ENCODE assay signal across 8 cellular contexts in genomic region chr11:128904872-128905344, GRCh38. TPM values are rescaled to one million over a fixed set of nuclear protein-coding genes. Genes with fewer than 3 reads are reported as not detected.
A peak's percentile ranks its signal among the peaks of the same experiment; 100 is the strongest.
DNase-seq lines count a peak whose midpoint lies in the region; ATAC-seq, FAIRE-seq and TF ChIP-seq lines count a peak whose summit lies in the region.

No MANE protein-coding gene starts in this region.

- TF ChIP-seq CTCF in Panc1 (IDR thresholded peaks at IDR 0.05) (no peak), pancreas (IDR thresholded peaks at IDR 0.05) (no peak), OCI-LY7 (conservative IDR thresholded peaks at IDR 0.05; ENCODE audit: low read length) (no peak)

- peak overlapping the region; percentile 80 for H3K27ac ChIP-seq in Panc1 (ENCODE audit: low read length)
- H3K27ac ChIP-seq in esophagus (ENCODE audit: low read depth in 2 of 2, low read length in 1 of 2): no peak overlapping the region
- peak overlapping the region; percentile 59 to 87 (median 68) for H3K27ac ChIP-seq in pancreas
- H3K27ac ChIP-seq in OCI-LY7 (ENCODE audit: low read depth, low read length, poor library complexity, severe bottlenecking): no peak overlapping the region

- H4K20me1 ChIP-seq in OCI-LY7 (ENCODE audit: insufficient read depth, low read length): no peaks in the 10 kb centered on the region

- peaks cover 53% of the 10 kb centered on the region for H3K27me3 Mint-ChIP-seq in activated CD8-positive, alpha-beta memory T cell treated with anti-CD3 and anti-CD28 coated beads, Interleukin-2, amount 10 ng/mL, durations not matched to agents 7 days and 5 days

- WGBS in esophagus, 2 donors: 3 to 4% methylated on average over 15 to 20 of the region's 20 CpGs
- 4 to 5% methylated on average over 20 of the region's 20 CpGs for WGBS in pancreas, 2 donors

- no peaks in the 10 kb centered on the region for H3K9me2 ChIP-seq in OCI-LY7 (ENCODE audit: insufficient read depth, low read length)

- H3K4me1 ChIP-seq in Panc1 (ENCODE audit: control insufficient read depth, insufficient read depth, low read length) (peaks cover 23% of the 10 kb centered on the region), esophagus (ENCODE audit: control insufficient read depth in 2 of 2, insufficient read depth in 2 of 2, low read length in 1 of 2) (peaks cover 0 to 7% of the 10 kb centered on the region in 2 donors), pancreas (peaks cover 0 to 39% (median 25%) of the 10 kb centered on the region in 3 donors), OCI-LY7 (ENCODE audit: insufficient read depth, low read length, poor library complexity, severe bottlenecking) (no peaks in the 10 kb centered on the region)

- H3K4me3 ChIP-seq in Panc1 (ENCODE audit: low read depth in 2 of 2, low read length in 2 of 2): peak overlapping the region; percentile 50 to 64
- H3K4me3 ChIP-seq in esophagus (ENCODE audit: low read depth in 1 of 2, low read length in 2 of 2): peak overlapping the region; percentile 43 to 51
- H3K4me3 ChIP-seq in pancreas: peak overlapping the region; percentile 14 to 63 (median 44)
- H3K4me3 ChIP-seq in OCI-LY7 (ENCODE audit: low read depth, low read length, poor library complexity, severe bottlenecking): no peak overlapping the region

- no peak overlapping the region for H2AFZ ChIP-seq in OCI-LY7 (ENCODE audit: low read length)

- no peak overlapping the region for H3K4me3 Mint-ChIP-seq in activated CD8-positive, alpha-beta memory T cell treated with anti-CD3 and anti-CD28 coated beads, Interleukin-2, amount 10 ng/mL, durations not matched to agents 7 days and 5 days

- no peaks in the 10 kb centered on the region for H3K36me3 Mint-ChIP-seq in activated CD8-positive, alpha-beta memory T cell treated with anti-CD3 and anti-CD28 coated beads, Interleukin-2, amount 10 ng/mL, durations not matched to agents 7 days and 5 days

- no peaks in the 10 kb centered on the region for H3K36me3 ChIP-seq in Panc1 (ENCODE audit: control insufficient read depth, insufficient read depth, low read length)
- H3K36me3 ChIP-seq in esophagus (ENCODE audit: control insufficient read depth in 2 of 2, insufficient read depth in 2 of 2, low read length in 1 of 2): peaks cover 0 to 2% of the 10 kb centered on the region in 2 donors
- H3K36me3 ChIP-seq in pancreas: no peaks in the 10 kb centered on the region
- H3K36me3 ChIP-seq in OCI-LY7 (ENCODE audit: insufficient read depth, low read length): no peaks in the 10 kb centered on the region

- DNase-seq in activated CD8-positive, alpha-beta memory T cell treated with anti-CD3 and anti-CD28 coated beads, Interleukin-2, amount 10 ng/mL, durations not matched to agents 7 days and 5 days: no peak
- DNase-seq in activated CD8-positive, alpha-beta memory T cell treated with anti-CD3 and anti-CD28 coated beads, Interleukin-2, amount 50 U/mL, for 4 hours: no peak
- no peak for DNase-seq in Panc1 (ENCODE audit: low read depth, low spot score)
- DNase-seq in pancreas: peak in 5 of 6 donors; percentile 33 to 80 (median 58)
- DNase-seq in OCI-LY7 (ENCODE audit: low spot score): no peak
- DNase-seq in HK-2 (ENCODE audit: unreplicated experiment): no peak

- H3K27ac Mint-ChIP-seq in activated CD8-positive, alpha-beta memory T cell treated with anti-CD3 and anti-CD28 coated beads, Interleukin-2, amount 10 ng/mL, durations not matched to agents 7 days and 5 days: no peak overlapping the region

- no peaks in the 10 kb centered on the region for H3K9me3 ChIP-seq in Panc1 (ENCODE audit: control insufficient read depth, insufficient read depth, low read depth, low read length)
- no peaks in the 10 kb centered on the region for H3K9me3 ChIP-seq in esophagus (ENCODE audit: control insufficient read depth in 2 of 2, insufficient read depth in 1 of 2, low read depth in 1 of 2, low read length in 1 of 2)
- no peaks in the 10 kb centered on the region for H3K9me3 ChIP-seq in pancreas
- no peaks in the 10 kb centered on the region for H3K9me3 ChIP-seq in OCI-LY7 (ENCODE audit: low read length)

- no peak for FAIRE-seq in pancreas (lab: Jason Lieb, UNC)

- peak; percentile 21 for ATAC-seq in activated CD8-positive, alpha-beta memory T cell treated with anti-CD3 and anti-CD28 coated beads, Interleukin-2, amount 10 ng/mL, durations not matched to agents 7 days and 5 days
- ATAC-seq in HG02938 (IDR thresholded peaks at IDR 0.05; ENCODE audit: unreplicated experiment) (peak; percentile 34), Panc1 (peak; percentile 79), pancreas (peak; percentile 53 to 64 (median 62))

- no peaks in the 10 kb centered on the region for H3K9me3 Mint-ChIP-seq in activated CD8-positive, alpha-beta memory T cell treated with anti-CD3 and anti-CD28 coated beads, Interleukin-2, amount 10 ng/mL, durations not matched to agents 7 days and 5 days (ENCODE audit: low read depth)

- in situ Hi-C loops in Panc1 (cut with HindIII; ENCODE audit: low pct_unique_long_range_greater_than_20kb, low sequenced_read_pairs): no loop called here

- POLR2A ChIA-PET in Panc1 (lab: Charles Lee): interaction anchor here (0.6 kb wide), 1 partner anchor 748 kb away, joined by 5 read pairs; no protein-coding TSS in a partner anchor
- POLR2A ChIA-PET in OCI-LY7 (lab: Charles Lee): interaction anchor here (0.6 kb wide), 1 partner anchor 117 kb away, joined by 3 read pairs; no protein-coding TSS in a partner anchor

- H3K79me2 ChIP-seq in OCI-LY7 (ENCODE audit: insufficient read depth, low read depth, low read length): no peaks in the 10 kb centered on the region

- CTCF ChIA-PET in activated CD8-positive, alpha-beta memory T cell treated with anti-CD3 and anti-CD28 coated beads, Interleukin-2, amount 10 ng/mL, durations not matched to agents 7 days and 5 days (lab: Charles Lee): interaction anchor here (0.6 to 3.7 kb wide), 7 partner anchors 12 to 51 kb away, joined by 3 to 22 read pairs (median 5); no protein-coding TSS in a partner anchor
- CTCF ChIA-PET in Panc1 (lab: Charles Lee): interaction anchor here (0.5 to 1.9 kb wide), 4 partner anchors 33 to 427 kb away, joined by 3 to 10 read pairs (median 3); no protein-coding TSS in a partner anchor
- CTCF ChIA-PET in OCI-LY7 (lab: Charles Lee; ENCODE audit: unreplicated experiment): no interaction called here

- no TSS peak for BruUV-seq in Panc1 (replicated peaks; lab: Mats Ljungman, UMichigan)
- BruUV-seq in OCI-LY7 (replicated peaks; lab: Mats Ljungman, UMichigan): no TSS peak

- peaks cover 2% of the 10 kb centered on the region; the same call in 1 of the 2 replicates for H3K27me3 ChIP-seq in Panc1 (ENCODE audit: control insufficient read depth, insufficient read depth, low read length)
- no peaks in the 10 kb centered on the region for H3K27me3 ChIP-seq in esophagus (ENCODE audit: control insufficient read depth in 1 of 2, insufficient read depth in 2 of 2, low read length in 2 of 2)
- no peaks in the 10 kb centered on the region for H3K27me3 ChIP-seq in pancreas

- intact Hi-C loops in Panc1 (cut with micrococcal nuclease; ENCODE audit: unreplicated experiment) (no loop called here), pancreas (cut with DNase I) (no loop called here), OCI-LY7 (cut with micrococcal nuclease; ENCODE audit: unreplicated experiment) (no loop called here)

- peaks cover 15% of the 10 kb centered on the region for H3K4me1 Mint-ChIP-seq in activated CD8-positive, alpha-beta memory T cell treated with anti-CD3 and anti-CD28 coated beads, Interleukin-2, amount 10 ng/mL, durations not matched to agents 7 days and 5 days

- no peak overlapping the region for H3K4me2 ChIP-seq in OCI-LY7 (ENCODE audit: low read length)

RNA-seq across cellular contexts. Expression of gene KCNJ5, which starts 13.8 kb away (rescaled TPM):
- total RNA-seq in activated CD8-positive, alpha-beta memory T cell treated with anti-CD3 and anti-CD28 coated beads, Interleukin-2, amount 10 ng/mL, durations not matched to agents 7 days and 5 days: not detected
- total RNA-seq in Panc1 (2021; ENCODE audit: unreplicated experiment) (0.28 TPM), pancreas (10 to 100 TPM in 4 of 6 donors, 1 to 10 TPM in 2; 4.6 to 17.6 (median 12.0) TPM), OCI-LY7 (2022) (not detected in 2 replicates)
- polyA plus RNA-seq in Panc1 (2012; ENCODE audit: insufficient read length): 0.59 TPM
- polyA plus RNA-seq in esophagus (under 1 TPM; 0.08 to 0.27 TPM), pancreas (1 to 10 TPM; 1.1 to 2.8 TPM)
- total RNA-seq in OCI-LY7 (2014; rRNA removed; shearing (Covaris generic)): not detected in 2 replicates

RNA-seq across cellular contexts. Expression of gene TP53AIP1, which starts 37.8 kb away (rescaled TPM):
- total RNA-seq in activated CD8-positive, alpha-beta memory T cell treated with anti-CD3 and anti-CD28 coated beads, Interleukin-2, amount 10 ng/mL, durations not matched to agents 7 days and 5 days: not detected
- total RNA-seq in Panc1 (2021; ENCODE audit: unreplicated experiment) (0.08 TPM), pancreas (under 1 TPM in 4 of 6 donors, not detected in 2; 0.12 to 0.19 (median 0.13) TPM), OCI-LY7 (2022) (not detected in 2 replicates)
- not detected for polyA plus RNA-seq in Panc1 (2012; ENCODE audit: insufficient read length)
- polyA plus RNA-seq in esophagus (10 to 100 TPM; 32.8 to 39.4 TPM), pancreas (1 to 10 TPM in 1 of 2 donors, under 1 TPM in 1; 0.70 to 1.0 TPM)
- not detected in 2 replicates for total RNA-seq in OCI-LY7 (2014; rRNA removed; shearing (Covaris generic))

RNA-seq across cellular contexts. Expression of gene KCNJ1, which starts 37.8 kb away (rescaled TPM):
- total RNA-seq in activated CD8-positive, alpha-beta memory T cell treated with anti-CD3 and anti-CD28 coated beads, Interleukin-2, amount 10 ng/mL, durations not matched to agents 7 days and 5 days: not detected
- total RNA-seq in Panc1 (2021; ENCODE audit: unreplicated experiment): not detected
- polyA plus RNA-seq in Panc1 (2012; ENCODE audit: insufficient read length): not detected
- polyA plus RNA-seq in esophagus: under 1 TPM; 0.07 to 0.10 TPM
- total RNA-seq in pancreas: under 1 TPM in 3 of 6 donors, not detected in 3; 0.03 to 0.12 (median 0.06) TPM
- under 1 TPM; 0.08 to 0.28 TPM for polyA plus RNA-seq in pancreas
- total RNA-seq in OCI-LY7 (2014; rRNA removed; shearing (Covaris generic)): 0.06 TPM in 1 of 2 replicates, not detected in the other
- total RNA-seq in OCI-LY7 (2022): 0.11 TPM in 1 of 2 replicates, not detected in the other

Comparison
In these comparisons a context has a peak if more than half of its experiments do, and no peak if none do; other contexts are left out.
1. ATAC-seq: peak in every context shown above with its lines; median percentile 79 in Panc1; 62 in pancreas; 34 in HG02938; 21 in activated CD8-positive, alpha-beta memory T cell treated with anti-CD3 and anti-CD28 coated beads, Interleukin-2, amount 10 ng/mL, durations not matched to agents 7 days and 5 days.
2. DNase-seq: peak in pancreas (5 of 6); none in activated CD8-positive, alpha-beta memory T cell treated with anti-CD3 and anti-CD28 coated beads, Interleukin-2, amount 10 ng/mL, durations not matched to agents 7 days and 5 days (single experiment), activated CD8-positive, alpha-beta memory T cell treated with anti-CD3 and anti-CD28 coated beads, Interleukin-2, amount 50 U/mL, for 4 hours (single experiment), Panc1 (single experiment), OCI-LY7 (single experiment) and HK-2 (single experiment).
3. H3K27ac ChIP-seq: peak in Panc1 (single experiment) and pancreas (4 of 4); none in esophagus (0 of 2) and OCI-LY7 (single experiment).